Comparison of ENCODE assay signal across 10 cellular contexts in genomic region chr6:1585669-1586049, GRCh38.
"Had no signal": no experiment of that assay in that cellular context is flagged by ENCODE, and none has a peak within 500 bp of the region (broad histone marks: within the 10 kb centered on the region; RNA-seq: fewer than 3 reads in every experiment).

No MANE protein-coding gene starts in this region.

- H3K4me3 ChIP-seq: GM23248, HAP-1 had no signal

- H3K9me3 Mint-ChIP-seq: HFFc6, IgD-negative memory B cell had no signal

- ATAC-seq: HCT116, HepG2 had no signal

- H3K9me3 ChIP-seq: HAP-1 had no signal

- H3K27ac Mint-ChIP-seq: HFFc6, IgD-negative memory B cell had no signal

- DNase-seq: GM23248, GOT3, H7, HFFc6, KBM-7 had no signal

- H3K36me3 ChIP-seq: HAP-1 had no signal

- H3K4me1 Mint-ChIP-seq: IgD-negative memory B cell had no signal

- H3K27ac ChIP-seq: GM23248, HL-60 had no signal

- H3K4me3 Mint-ChIP-seq: HFFc6, IgD-negative memory B cell had no signal
